22 cellular contexts compared by ENCODE assay signal in the genomic region with DNA sequence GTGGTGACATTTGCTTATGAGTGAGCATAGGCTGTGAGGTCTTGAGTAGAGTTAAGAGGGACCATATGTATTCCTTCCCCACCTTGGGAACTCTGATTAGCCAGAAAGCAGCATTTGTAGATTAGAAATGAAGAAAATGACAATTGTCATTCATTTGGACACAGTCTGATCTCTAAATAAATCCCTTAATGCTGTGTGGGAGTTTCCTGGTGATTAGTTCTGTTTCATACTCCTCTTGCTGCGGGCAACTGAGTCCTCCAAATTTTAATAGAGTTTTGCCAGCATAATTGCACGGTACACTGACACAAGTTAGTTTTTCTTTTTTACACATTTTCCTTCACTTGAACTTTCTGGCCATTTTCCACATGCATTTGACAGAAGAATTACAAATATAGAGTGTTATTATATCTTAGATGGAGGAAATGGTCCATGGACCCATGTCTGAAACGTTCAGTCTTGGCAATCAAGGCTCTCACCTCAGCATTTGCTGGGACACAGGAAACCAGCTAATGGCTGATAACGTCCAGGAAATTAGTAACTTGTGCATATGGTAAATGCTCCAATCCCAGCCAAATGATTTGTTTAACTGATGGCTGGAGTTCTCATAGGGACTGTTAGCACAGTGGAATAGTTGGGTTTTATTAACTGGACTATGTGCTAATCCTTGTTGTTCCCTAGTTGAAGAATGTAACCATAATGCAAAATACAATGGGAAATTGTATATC.
"Had no signal": no experiment of that assay in that cellular context is flagged by ENCODE, and none has a peak within 500 bp of the region (broad histone marks: within the 10 kb centered on the region; RNA-seq: fewer than 3 reads in every experiment).

No MANE protein-coding gene starts in this region.

- DNase-seq: activated CD4-positive, alpha-beta T cell treated with anti-CD3 and anti-CD28 coated beads for 48 hours; activated CD4-positive, alpha-beta T cell treated with anti-CD3 and anti-CD28 coated beads, Interleukin-2, amount 50 U/mL, for 4 hours; activated CD4-positive, CD25-positive, alpha-beta regulatory T cell treated with anti-CD3 and anti-CD28 coated beads, Interleukin-2, amount 50 U/mL, for 72 hours; activated CD8-positive, alpha-beta memory T cell treated with anti-CD3 and anti-CD28 coated beads, Interleukin-2, amount 10 ng/mL, durations not matched to agents 7 days and 5 days; activated effector memory CD4-positive, alpha-beta T cell treated with Interleukin-2 at 50 U/mL for 16 hours; activated naive CD4-positive, alpha-beta T cell; activated T-cell treated with anti-CD3 and anti-CD28 coated beads, Interleukin-2, amount 50 U/mL, for 24 hours; aorta; Kasumi-1; KBM-7; NCI-H1105 treated with DMSO at 0.1 percent for 48 hours; NCI-H1436 treated with DMSO at 0.1 percent for 48 hours; NCI-H187 treated with DMSO at 0.1 percent for 48 hours; NCI-H2081 treated with DMSO at 0.1 percent for 48 hours; NCI-H446; NCI-H524; Peyer's patch; SIG-M5; T-helper 17 cell; T-helper 9 cell had no signal

- H3K4me3 ChIP-seq: Peyer's patch had no signal

- H3K9me3 ChIP-seq: Peyer's patch had no signal

- H3K36me3 ChIP-seq: Peyer's patch had no signal

- H3K4me1 ChIP-seq: Peyer's patch had no signal

- H3K27me3 ChIP-seq: Peyer's patch had no signal

- ATAC-seq: activated CD8-positive, alpha-beta memory T cell treated with anti-CD3 and anti-CD28 coated beads, Interleukin-2, amount 10 ng/mL, durations not matched to agents 7 days and 5 days; T-helper 17 cell; WTC11 had no signal

- H3K27ac ChIP-seq: Peyer's patch, RWPE1 had no signal
